ENCODE assay signal across 20 cellular contexts in genomic region chr1:39850606-39851216, GRCh38. TPM values are rescaled to one million over a fixed set of nuclear protein-coding genes. Genes with fewer than 3 reads are reported as not detected.
A peak's percentile ranks its signal among the peaks of the same experiment; 100 is the strongest.
DNase-seq lines count a peak whose midpoint lies in the region; ATAC-seq, FAIRE-seq and TF ChIP-seq lines count a peak whose summit lies in the region.
"Had no signal": no experiment of that assay in that cellular context is flagged by ENCODE, and none has a peak within 500 bp of the region (broad histone marks: within the 10 kb centered on the region; RNA-seq: fewer than 3 reads in every experiment).

No MANE protein-coding gene starts in this region.

- no peak overlapping the region for H2BK5ac ChIP-seq in trophoblast cell (ENCODE audit: low read depth, low read length, poor library complexity)

- no peak for ATAC-seq in CD8-positive, alpha-beta T cell
- ATAC-seq in HG03469 (IDR thresholded peaks at IDR 0.05; ENCODE audit: unreplicated experiment), result no peak
- ATAC-seq: activated naive CD4-positive, alpha-beta T cell treated with anti-CD3 and anti-CD28 coated beads, Interleukin-2, amount 50 U/mL, for 72 hours; naive thymus-derived CD4-positive, alpha-beta T cell had no signal

- no peak overlapping the region for H4K12ac ChIP-seq in trophoblast cell (ENCODE audit: low read depth, low read length)

- no peaks in the 10 kb centered on the region for H3K79me2 ChIP-seq in trophoblast cell (ENCODE audit: control insufficient read depth, insufficient read depth, low read length, poor library complexity)

- no peak overlapping the region for H3K14ac ChIP-seq in trophoblast cell (ENCODE audit: low read length)

- no peaks in the 10 kb centered on the region for H3K9me3 Mint-ChIP-seq in CD8-positive, alpha-beta T cell
- no peaks in the 10 kb centered on the region for H3K9me3 Mint-ChIP-seq in brain
- H3K9me3 Mint-ChIP-seq: activated naive CD4-positive, alpha-beta T cell treated with anti-CD3 and anti-CD28 coated beads, Interleukin-2, amount 50 U/mL, for 72 hours; memory B cell; naive thymus-derived CD4-positive, alpha-beta T cell; stimulated activated naive CD8-positive, alpha-beta T cell treated with anti-CD3 and anti-CD28 coated beads, Interleukin-15, Interleukin-2, amounts not matched to agents 100 ng/mL and 50 ng/mL, for 24 hours had no signal

- H3K4me3 Mint-ChIP-seq in CD8-positive, alpha-beta T cell, result no peak overlapping the region
- H3K4me3 Mint-ChIP-seq in brain, result no peak overlapping the region
- H3K4me3 Mint-ChIP-seq: memory B cell; naive thymus-derived CD4-positive, alpha-beta T cell; stimulated activated naive CD8-positive, alpha-beta T cell treated with anti-CD3 and anti-CD28 coated beads, Interleukin-15, Interleukin-2, amounts not matched to agents 100 ng/mL and 50 ng/mL, for 24 hours had no signal

- peaks cover 17% of the 10 kb centered on the region for H3K4me1 Mint-ChIP-seq in CD8-positive, alpha-beta T cell (ENCODE audit: low read depth)
- peaks cover 38% of the 10 kb centered on the region for H3K4me1 Mint-ChIP-seq in brain

- no peaks in the 10 kb centered on the region for H3K79me1 ChIP-seq in trophoblast cell (ENCODE audit: low read length)

- DNase-seq in CD8-positive, alpha-beta T cell, result no peak
- DNase-seq in NCI-H2107 treated with DMSO at 0.1 percent for 48 hours (lab: John Stamatoyannopoulos, UW; ENCODE audit: unreplicated experiment) (peak; percentile 100), trophoblast cell (peak; percentile 92 to 95), GM12892 (ENCODE audit: insufficient read length) (no peak), SK-N-DZ (ENCODE audit: low spot score) (no peak), substantia nigra (lab: John Stamatoyannopoulos, UW) (no peak)
- DNase-seq: activated CD4-positive, alpha-beta T cell treated with anti-CD3 and anti-CD28 coated beads, Interleukin-2, amount 50 U/mL, for 1 hour; foreskin melanocyte; GM23248; naive thymus-derived CD4-positive, alpha-beta T cell; NCI-H1417 treated with DMSO at 0.1 percent for 48 hours; stimulated activated CD4-positive, alpha-beta T cell treated with anti-CD3 and anti-CD28 coated beads, Interleukin-2, amount 100 ng/mL, for 24 hours had no signal

- no peak overlapping the region for H2AFZ ChIP-seq in trophoblast cell (ENCODE audit: insufficient read depth, low read length, poor library complexity)
- H2AFZ ChIP-seq: GM23248 had no signal

- H3K27me3 Mint-ChIP-seq in CD8-positive, alpha-beta T cell (ENCODE audit: low read depth), result no peaks in the 10 kb centered on the region
- no peaks in the 10 kb centered on the region for H3K27me3 Mint-ChIP-seq in brain
- H3K27me3 Mint-ChIP-seq: memory B cell; naive thymus-derived CD4-positive, alpha-beta T cell; stimulated activated naive CD8-positive, alpha-beta T cell treated with anti-CD3 and anti-CD28 coated beads, Interleukin-15, Interleukin-2, amounts not matched to agents 100 ng/mL and 50 ng/mL, for 24 hours had no signal

- peaks cover 7% of the 10 kb centered on the region for H3K4me1 ChIP-seq in CD8-positive, alpha-beta T cell (ENCODE audit: insufficient read depth, low read length)
- H3K4me1 ChIP-seq in trophoblast cell (ENCODE audit: control insufficient read depth in 1 of 2, insufficient read depth in 2 of 2, low read length in 2 of 2), result peaks cover 2 to 3% of the 10 kb centered on the region in 2 experiments

- TF ChIP-seq POLR2A in GM12892 (IDR thresholded peaks at IDR 0.05; ENCODE audit: low read depth, low read length), result no peak

- H4K8ac ChIP-seq in trophoblast cell (ENCODE audit: low read depth, low read length), result no peak overlapping the region

- H3K27ac ChIP-seq in CD8-positive, alpha-beta T cell (ENCODE audit: low read depth, low read length), result peak overlapping the region; percentile 16
- no peak overlapping the region for H3K27ac ChIP-seq in trophoblast cell (ENCODE audit: low read depth, low read length)
- no peak overlapping the region for H3K27ac ChIP-seq in substantia nigra (ENCODE audit: low read depth, low read length, poor library complexity, severe bottlenecking)
- H3K27ac ChIP-seq: coronary artery, GM23248 had no signal

- no peaks in the 10 kb centered on the region for H3K27me3 ChIP-seq in CD8-positive, alpha-beta T cell (ENCODE audit: insufficient read depth, low read length)
- H3K27me3 ChIP-seq in trophoblast cell (ENCODE audit: insufficient read depth, low read length), result no peaks in the 10 kb centered on the region

- H3K18ac ChIP-seq in trophoblast cell (ENCODE audit: low read length), result no peak overlapping the region

- H2BK120ac ChIP-seq in trophoblast cell (ENCODE audit: insufficient read depth, low read length, poor library complexity), result no peak overlapping the region

- H3K9ac ChIP-seq in trophoblast cell (ENCODE audit: low read length), result no peak overlapping the region
- H3K9ac ChIP-seq: GM23248 had no signal

- H3K4me3 ChIP-seq in CD8-positive, alpha-beta T cell (ENCODE audit: low read depth, low read length), result no peak overlapping the region
- H3K4me3 ChIP-seq in trophoblast cell (ENCODE audit: low read depth, low read length), result no peak overlapping the region
- H3K4me3 ChIP-seq: coronary artery, GM23248 had no signal

- CTCF ChIA-PET in CD8-positive, alpha-beta T cell (lab: Charles Lee), result interaction anchor here (1.0 to 1.7 kb wide), 4 partner anchors 31 to 123 kb away, joined by 3 to 4 read pairs (median 4); partner anchors contain the start of gene MYCL

- peak overlapping the region; percentile 21 for H3K27ac Mint-ChIP-seq in CD8-positive, alpha-beta T cell
- peak overlapping the region in 4 of 5 experiments; percentile 15 to 56 (median 22) for H3K27ac Mint-ChIP-seq in brain
- H3K27ac Mint-ChIP-seq: memory B cell; stimulated activated naive CD8-positive, alpha-beta T cell treated with anti-CD3 and anti-CD28 coated beads, Interleukin-15, Interleukin-2, amounts not matched to agents 100 ng/mL and 50 ng/mL, for 24 hours had no signal

- H3K23ac ChIP-seq in trophoblast cell (ENCODE audit: low read length), result no peak overlapping the region

- FAIRE-seq in GM12892 (lab: Jason Lieb, UNC), result no peak
- FAIRE-seq: D721Med, TTC549 had no signal

- H3K36me3 Mint-ChIP-seq in CD8-positive, alpha-beta T cell, result peaks cover 51% of the 10 kb centered on the region
- H3K36me3 Mint-ChIP-seq in brain, result peaks cover 69% of the 10 kb centered on the region

- WGBS in trophoblast cell (ENCODE audit: extremely low coverage, insufficient coverage, insufficient read length), result no CpG with 5 or more reads among the region's 3 CpGs

- peaks cover 4% of the 10 kb centered on the region for H3K36me3 ChIP-seq in CD8-positive, alpha-beta T cell (ENCODE audit: insufficient read depth, low read length)
- peaks cover 3 to 14% of the 10 kb centered on the region in 2 experiments for H3K36me3 ChIP-seq in trophoblast cell (ENCODE audit: control insufficient read depth in 1 of 2, insufficient read depth in 2 of 2, low read length in 2 of 2)

- H3K4ac ChIP-seq in trophoblast cell (ENCODE audit: low read depth, low read length), result no peak overlapping the region

- no peak overlapping the region for H3K4me2 ChIP-seq in trophoblast cell (ENCODE audit: low read length)

- H4K91ac ChIP-seq in trophoblast cell (ENCODE audit: low read depth, low read length), result no peak overlapping the region

- no peak overlapping the region for H2BK12ac ChIP-seq in trophoblast cell (ENCODE audit: low read length)

- H3K9me3 ChIP-seq in CD8-positive, alpha-beta T cell (ENCODE audit: low read length), result no peaks in the 10 kb centered on the region
- H3K9me3 ChIP-seq in trophoblast cell (ENCODE audit: insufficient read depth, low read depth, low read length), result no peaks in the 10 kb centered on the region

- intact Hi-C loops in CD8-positive, alpha-beta T cell (cut with DNase I, micrococcal nuclease), result no loop called here

- no peak for TF ChIP-seq CTCF in CD8-positive, alpha-beta T cell (IDR thresholded peaks at IDR 0.05)
- no peak for TF ChIP-seq CTCF in brain (conservative IDR thresholded peaks at IDR 0.05)

- no peak overlapping the region for H2AK5ac ChIP-seq in trophoblast cell (ENCODE audit: low read length)

- POLR2A ChIA-PET in CD8-positive, alpha-beta T cell (lab: Charles Lee), result no interaction called here

RNA-seq across cellular contexts. Expression of gene TRIT1, which starts 32.6 kb away (rescaled TPM):
- 1 to 10 TPM; 5.2 to 5.8 TPM for total RNA-seq in CD8-positive, alpha-beta T cell
- 12.2 TPM for polyA plus RNA-seq in brain (ENCODE audit: insufficient read depth, low read depth, low replicate concordance)
- polyA plus RNA-seq in trophoblast cell (2013), result 15.3 and 15.4 TPM in 2 replicates
- 26.9 TPM for polyA plus RNA-seq in GM12892 (2012; ENCODE audit: missing spikeins)
- 29.1 and 30.9 TPM in 2 replicates for polyA plus RNA-seq in SK-N-DZ (2014; cell fraction: cytosol; rRNA removed)
- polyA plus RNA-seq in SK-N-DZ (2014; cell fraction: nucleus; rRNA removed), result 49.7 and 54.8 TPM in 2 replicates

RNA-seq across cellular contexts. Expression of gene MYCL, which starts 51.0 kb away (rescaled TPM):
- under 1 TPM in 1 of 2 experiments, not detected in 1; 0.22 TPM for total RNA-seq in CD8-positive, alpha-beta T cell
- polyA plus RNA-seq in brain (ENCODE audit: insufficient read depth, low read depth, low replicate concordance), result 7.1 TPM
- polyA plus RNA-seq in trophoblast cell (2013), result 3.2 TPM in 2 replicates
- polyA plus RNA-seq in GM12892 (2012; ENCODE audit: missing spikeins), result 2.0 TPM
- 4.7 and 6.8 TPM in 2 replicates for polyA plus RNA-seq in SK-N-DZ (2014; cell fraction: cytosol; rRNA removed)
- polyA plus RNA-seq in SK-N-DZ (2014; cell fraction: nucleus; rRNA removed), result 3.6 and 6.5 TPM in 2 replicates

Comparison
In these comparisons a context has a peak if more than half of its experiments do, and no peak if none do; other contexts are left out.
1. DNase-seq: peak in NCI-H2107 treated with DMSO at 0.1 percent for 48 hours (single experiment) and trophoblast cell (2 of 2); none in CD8-positive, alpha-beta T cell (0 of 7), GM12892 (single experiment), SK-N-DZ (single experiment) and substantia nigra (0 of 49).